12 cellular contexts compared by ENCODE assay signal in the genomic region with DNA sequence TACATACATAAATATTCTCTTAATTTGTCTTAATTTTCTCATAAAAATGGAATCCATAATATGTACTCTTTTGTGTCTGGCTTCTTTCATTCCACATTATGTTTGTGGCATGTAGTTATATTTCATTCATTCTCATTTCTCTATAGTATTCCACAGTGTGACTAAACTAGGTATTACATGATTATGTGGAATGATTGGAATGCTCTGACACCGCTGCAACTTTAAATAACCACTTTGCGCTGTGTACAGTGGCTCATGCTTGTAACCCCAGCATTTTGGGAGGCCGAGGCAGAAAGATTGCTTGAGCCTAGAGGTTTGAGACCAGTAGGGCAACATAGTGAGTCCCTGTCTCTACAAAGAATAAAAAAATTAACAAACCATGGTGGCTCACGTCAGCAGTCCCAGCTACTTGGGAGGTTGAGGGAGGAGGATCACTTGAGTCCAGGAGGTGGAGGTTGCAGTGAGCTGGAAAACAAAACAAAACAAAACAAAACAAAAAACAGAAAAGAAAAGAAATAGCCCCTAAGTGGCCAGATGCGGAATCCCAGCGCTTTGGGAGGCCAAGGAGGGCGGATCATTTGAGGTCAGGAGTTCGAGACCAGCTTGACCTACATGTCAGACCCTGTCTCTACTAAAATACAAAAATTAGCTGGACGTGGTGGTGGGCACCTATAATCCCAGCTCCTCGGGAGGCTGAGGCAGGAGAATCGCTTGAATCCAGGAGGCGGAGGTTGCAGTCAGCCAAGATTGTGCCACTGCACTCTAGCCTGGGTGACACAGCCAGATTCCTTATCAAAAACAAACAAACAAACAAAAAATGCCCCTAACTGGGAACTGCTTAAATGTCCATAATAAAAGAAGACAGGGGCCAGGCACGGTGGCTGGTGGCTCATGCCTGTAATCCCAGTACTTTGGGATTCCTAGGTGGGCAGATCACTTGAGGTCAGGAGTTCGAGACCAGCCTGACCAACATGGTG. TPM values are rescaled to one million over a fixed set of nuclear protein-coding genes. Genes with fewer than 3 reads are reported as not detected.
DNase-seq lines count a peak whose midpoint lies in the region; ATAC-seq, FAIRE-seq and TF ChIP-seq lines count a peak whose summit lies in the region.
"Had no signal": no experiment of that assay in that cellular context is flagged by ENCODE, and none has a peak within 500 bp of the region (broad histone marks: within the 10 kb centered on the region; RNA-seq: fewer than 3 reads in every experiment).

No MANE protein-coding gene starts in this region.

- peak overlapping the region; percentile 8 for H3K27ac Mint-ChIP-seq in neural crest cell (ENCODE audit: unreplicated experiment)
- H3K27ac Mint-ChIP-seq in immature natural killer cell: no peak overlapping the region

- ATAC-seq in stimulated activated naive CD8-positive, alpha-beta T cell treated with anti-CD3 and anti-CD28 coated beads, Interleukin-15, Interleukin-2, amounts not matched to agents 100 U/mL and 50 U/mL, for 24 hours: no peak
- ATAC-seq in GM18511 (IDR thresholded peaks at IDR 0.05; ENCODE audit: unreplicated experiment): no peak
- ATAC-seq: left colon had no signal

- H3K9me3 Mint-ChIP-seq in neural crest cell: no peaks in the 10 kb centered on the region
- H3K9me3 Mint-ChIP-seq in immature natural killer cell: no peaks in the 10 kb centered on the region

- H3K36me3 Mint-ChIP-seq in neural crest cell (ENCODE audit: low read depth): no peaks in the 10 kb centered on the region
- no peaks in the 10 kb centered on the region for H3K36me3 Mint-ChIP-seq in immature natural killer cell

- peak; percentile 87 for FAIRE-seq in RCC 7860 (lab: Jason Lieb, UNC)

- no peak overlapping the region for H3K4me3 Mint-ChIP-seq in neural crest cell
- no peak overlapping the region for H3K4me3 Mint-ChIP-seq in immature natural killer cell

- H3K4me1 Mint-ChIP-seq in neural crest cell: peaks cover 14% of the 10 kb centered on the region
- H3K4me1 Mint-ChIP-seq in immature natural killer cell: no peaks in the 10 kb centered on the region

- DNase-seq in ELR (ENCODE audit: low read depth) (peak; percentile 85), RCC 7860 (ENCODE audit: low spot score) (peak; percentile 64), epithelial cell of esophagus (ENCODE audit: low read depth) (peak; percentile 79), neural crest cell (ENCODE audit: low read depth, low spot score) (no peak), dermis blood vessel endothelial cell (no peak), immature natural killer cell (no peak)
- DNase-seq in stimulated activated naive CD8-positive, alpha-beta T cell treated with anti-CD3 and anti-CD28 coated beads, Interleukin-15, Interleukin-2, amounts not matched to agents 100 U/mL and 50 U/mL, for 24 hours: no peak
- DNase-seq: COR-L47, left colon, NCI-H1105 treated with DMSO at 0.1 percent for 48 hours, upper lobe of left lung had no signal

- H3K4me3 ChIP-seq in epithelial cell of esophagus (ENCODE audit: low read length): no peak overlapping the region
- H3K4me3 ChIP-seq: upper lobe of left lung had no signal

- H3K27me3 Mint-ChIP-seq in neural crest cell (ENCODE audit: low read depth) (no peaks in the 10 kb centered on the region), immature natural killer cell (ENCODE audit: low read depth in 3 of 3) (peaks cover 0 to 2% (median 0%) of the 10 kb centered on the region in 3 donors)

- no peak for TF ChIP-seq CTCF in epithelial cell of esophagus (IDR thresholded peaks at IDR 0.05; ENCODE audit: insufficient read depth, low read depth, low read length, missing control alignments)
- no peak for TF ChIP-seq CTCF in neural crest cell (conservative IDR thresholded peaks at IDR 0.05)

RNA-seq across cellular contexts. Expression of gene SAE1, which starts 8.0 kb away (rescaled TPM):
- total RNA-seq in neural crest cell: 272 and 280 TPM in 2 replicates
- total RNA-seq in dermis blood vessel endothelial cell: 168 and 236 TPM in 2 replicates
- 100 to 1,000 TPM; 111 to 159 (median 119) TPM for polyA plus RNA-seq in immature natural killer cell

RNA-seq across cellular contexts. Expression of gene ZC3H4, which starts 9.1 kb away (rescaled TPM):
- total RNA-seq in neural crest cell (103 and 104 TPM in 2 replicates), dermis blood vessel endothelial cell (11.9 and 21.9 TPM in 2 replicates)
- polyA plus RNA-seq in immature natural killer cell: 1 to 10 TPM in 2 of 3 donors, under 1 TPM in 1; 0.04 to 2.3 (median 1.1) TPM

Comparison
In these comparisons a context has a peak if more than half of its experiments do, and no peak if none do; other contexts are left out.
1. DNase-seq: peak in ELR (single experiment), RCC 7860 (single experiment) and epithelial cell of esophagus (single experiment); none in neural crest cell (single experiment), dermis blood vessel endothelial cell (single experiment), immature natural killer cell (0 of 3) and stimulated activated naive CD8-positive, alpha-beta T cell treated with anti-CD3 and anti-CD28 coated beads, Interleukin-15, Interleukin-2, amounts not matched to agents 100 U/mL and 50 U/mL, for 24 hours (single experiment).